ENCODE assay signal across 14 cellular contexts in the genomic region with DNA sequence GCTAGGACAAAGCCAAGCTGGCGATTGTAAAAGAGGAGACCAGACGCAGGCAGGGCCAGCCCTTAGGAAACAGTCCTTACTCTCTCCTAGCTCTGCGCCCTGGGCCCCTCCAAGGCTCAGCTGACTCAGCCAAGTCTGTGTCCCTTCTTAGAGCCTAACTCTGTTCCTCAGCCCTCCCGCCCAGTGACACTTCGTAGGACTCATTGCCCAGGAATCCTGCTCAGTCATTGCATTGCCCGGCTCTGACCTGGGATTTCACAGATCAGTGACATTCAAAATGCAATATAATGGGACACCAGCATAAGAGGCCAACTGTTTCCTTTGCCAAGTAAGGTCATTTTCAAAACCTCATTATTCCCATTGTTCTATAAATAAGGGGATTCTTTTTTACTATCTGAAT.
A peak's percentile ranks its signal among the peaks of the same experiment; 100 is the strongest.
DNase-seq lines count a peak whose midpoint lies in the region; ATAC-seq, FAIRE-seq and TF ChIP-seq lines count a peak whose summit lies in the region.
"Had no signal": no experiment of that assay in that cellular context is flagged by ENCODE, and none has a peak within 500 bp of the region (broad histone marks: within the 10 kb centered on the region; RNA-seq: fewer than 3 reads in every experiment).

No MANE protein-coding gene starts in this region.

- no peak overlapping the region for H2BK15ac ChIP-seq in mesendoderm (replicated peaks; ENCODE audit: low read depth)

- TF ChIP-seq EP300 in Ishikawa (IDR thresholded peaks at IDR 0.05; ENCODE audit: borderline replicate concordance) = peak; percentile 72; the same call in 1 of the 2 replicates

- H4K5ac ChIP-seq in mesendoderm (ENCODE audit: low read length) = no peak overlapping the region

- WGBS in mesendoderm (ENCODE audit: extremely low coverage, insufficient coverage, low lambda C conversion rate) = no CpG with 5 or more reads among the region's 6 CpGs

- no peak overlapping the region for H3K56ac ChIP-seq in mesendoderm (ENCODE audit: low read length)

- no peak overlapping the region for H3K18ac ChIP-seq in mesendoderm (ENCODE audit: low read length)

- H3K4me1 ChIP-seq in mesendoderm (ENCODE audit: control insufficient read depth, low read depth, low read length) = peaks cover 18% of the 10 kb centered on the region
- H3K4me1 ChIP-seq: ascending aorta had no signal

- H2AK5ac ChIP-seq in mesendoderm (ENCODE audit: low read length) = no peak overlapping the region

- no peak overlapping the region for H4K8ac ChIP-seq in mesendoderm (ENCODE audit: low read depth, low read length)

- TF ChIP-seq CTCF in bronchial epithelial cell (IDR thresholded peaks at IDR 0.05; ENCODE audit: insufficient read depth, low read length, severe bottlenecking) = no peak

- no peak overlapping the region for H3K4me3 ChIP-seq in bronchial epithelial cell (ENCODE audit: low read depth, low read length)
- no peak overlapping the region for H3K4me3 ChIP-seq in mesendoderm (ENCODE audit: low read length)
- H3K4me3 ChIP-seq: ascending aorta had no signal

- H2BK5ac ChIP-seq in mesendoderm (ENCODE audit: low read length) = no peak overlapping the region

- ATAC-seq in activated CD4-positive, CD25-positive, alpha-beta regulatory T cell treated with anti-CD3 and anti-CD28 coated beads, Interleukin-2, amount 50 U/mL, for 24 hours = no peak
- no peak for ATAC-seq in HG03097 (IDR thresholded peaks at IDR 0.05; ENCODE audit: low FRiP score, unreplicated experiment)
- ATAC-seq: CD8-positive, alpha-beta T cell; Right ventricle myocardium inferior had no signal

- no peak for FAIRE-seq in bronchial epithelial cell (lab: Jason Lieb, UNC)

- no peak overlapping the region for H3K27ac ChIP-seq in mesendoderm (ENCODE audit: low read depth, low read length)
- H3K27ac ChIP-seq: ascending aorta, neutrophil had no signal

- H3K4me2 ChIP-seq in mesendoderm (ENCODE audit: low read length) = no peak overlapping the region

- TF ChIP-seq RAD21 in Ishikawa (IDR thresholded peaks at IDR 0.05; ENCODE audit: low read depth) = no peak

- H3K4ac ChIP-seq in mesendoderm (ENCODE audit: low read depth, low read length) = no peak overlapping the region

- no peak overlapping the region for H3K23ac ChIP-seq in mesendoderm (ENCODE audit: low read length)

- no peaks in the 10 kb centered on the region for H3K27me3 ChIP-seq in bronchial epithelial cell (ENCODE audit: control insufficient read depth, insufficient read depth, low read length)
- H3K27me3 ChIP-seq in mesendoderm (ENCODE audit: insufficient read depth, low read length, poor library complexity) = no peaks in the 10 kb centered on the region
- H3K27me3 ChIP-seq: ascending aorta had no signal

- H3K79me2 ChIP-seq in mesendoderm (ENCODE audit: control insufficient read depth, insufficient read depth, low read length) = no peaks in the 10 kb centered on the region

- DNase-seq in AG08396 (ENCODE audit: low spot score) = peak; percentile 77
- peak; percentile 25 for DNase-seq in bronchial epithelial cell (ENCODE audit: low read depth)
- DNase-seq in mesendoderm = peak; percentile 96
- DNase-seq in activated CD4-positive, alpha-beta T cell treated with anti-CD3 and anti-CD28 coated beads for 1 hour = no peak
- no peak for DNase-seq in activated CD4-positive, alpha-beta T cell treated with anti-CD3 and anti-CD28 coated beads, Interleukin-2, amount 50 U/mL, for 48 hours
- DNase-seq: activated CD4-positive, alpha-beta memory T cell treated with anti-CD3 and anti-CD28 coated beads, Interleukin-2, amount 10 ng/mL, durations not matched to agents 7 days and 5 days; CD8-positive, alpha-beta T cell; NCI-H1092 treated with DMSO at 0.1 percent for 48 hours had no signal

- H3K36me3 ChIP-seq in bronchial epithelial cell (ENCODE audit: control insufficient read depth, insufficient read depth, low read length) (no peaks in the 10 kb centered on the region), mesendoderm (ENCODE audit: control insufficient read depth, insufficient read depth, low read length) (no peaks in the 10 kb centered on the region)
- H3K36me3 ChIP-seq: ascending aorta, neutrophil had no signal

- H2BK120ac ChIP-seq in mesendoderm (ENCODE audit: low read depth, low read length) = no peak overlapping the region

- H3K9ac ChIP-seq in mesendoderm (ENCODE audit: low read length) = no peak overlapping the region

- H3K79me1 ChIP-seq in mesendoderm (ENCODE audit: low read length) = no peaks in the 10 kb centered on the region

TF ChIP-seq in Ishikawa, 13 proteins besides CTCF, POLR2A, EP300 and RAD21:
- TF ChIP-seq EGR1 (IDR thresholded peaks at IDR 0.05) = no peak
- peak; percentile 65 for TF ChIP-seq NFIC (IDR thresholded peaks at IDR 0.05)
- peak; percentile 64 for TF ChIP-seq TCF12 (IDR thresholded peaks at IDR 0.05; ENCODE audit: low read depth)
- TF ChIP-seq TEAD4 (IDR thresholded peaks at IDR 0.05) = peak; percentile 86
- TF ChIP-seq, protein P1, sequence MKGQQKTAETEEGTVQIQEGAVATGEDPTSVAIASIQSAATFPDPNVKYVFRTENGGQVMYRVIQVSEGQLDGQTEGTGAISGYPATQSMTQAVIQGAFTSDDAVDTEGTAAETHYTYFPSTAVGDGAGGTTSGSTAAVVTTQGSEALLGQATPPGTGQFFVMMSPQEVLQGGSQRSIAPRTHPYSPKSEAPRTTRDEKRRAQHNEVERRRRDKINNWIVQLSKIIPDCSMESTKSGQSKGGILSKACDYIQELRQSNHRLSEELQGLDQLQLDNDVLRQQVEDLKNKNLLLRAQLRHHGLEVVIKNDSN (IDR thresholded peaks at IDR 0.05) = peak; percentile 30; the same call in 1 of the 2 replicates
- no peak for TF ChIP-seq CREB1 (IDR thresholded peaks at IDR 0.05; ENCODE audit: low read depth)
- no peak for TF ChIP-seq YY1 (IDR thresholded peaks at IDR 0.05; ENCODE audit: low read depth)
- TF ChIP-seq ZBTB7A (IDR thresholded peaks at IDR 0.05; ENCODE audit: low read depth) = no peak
- TF ChIP-seq, protein P2, sequence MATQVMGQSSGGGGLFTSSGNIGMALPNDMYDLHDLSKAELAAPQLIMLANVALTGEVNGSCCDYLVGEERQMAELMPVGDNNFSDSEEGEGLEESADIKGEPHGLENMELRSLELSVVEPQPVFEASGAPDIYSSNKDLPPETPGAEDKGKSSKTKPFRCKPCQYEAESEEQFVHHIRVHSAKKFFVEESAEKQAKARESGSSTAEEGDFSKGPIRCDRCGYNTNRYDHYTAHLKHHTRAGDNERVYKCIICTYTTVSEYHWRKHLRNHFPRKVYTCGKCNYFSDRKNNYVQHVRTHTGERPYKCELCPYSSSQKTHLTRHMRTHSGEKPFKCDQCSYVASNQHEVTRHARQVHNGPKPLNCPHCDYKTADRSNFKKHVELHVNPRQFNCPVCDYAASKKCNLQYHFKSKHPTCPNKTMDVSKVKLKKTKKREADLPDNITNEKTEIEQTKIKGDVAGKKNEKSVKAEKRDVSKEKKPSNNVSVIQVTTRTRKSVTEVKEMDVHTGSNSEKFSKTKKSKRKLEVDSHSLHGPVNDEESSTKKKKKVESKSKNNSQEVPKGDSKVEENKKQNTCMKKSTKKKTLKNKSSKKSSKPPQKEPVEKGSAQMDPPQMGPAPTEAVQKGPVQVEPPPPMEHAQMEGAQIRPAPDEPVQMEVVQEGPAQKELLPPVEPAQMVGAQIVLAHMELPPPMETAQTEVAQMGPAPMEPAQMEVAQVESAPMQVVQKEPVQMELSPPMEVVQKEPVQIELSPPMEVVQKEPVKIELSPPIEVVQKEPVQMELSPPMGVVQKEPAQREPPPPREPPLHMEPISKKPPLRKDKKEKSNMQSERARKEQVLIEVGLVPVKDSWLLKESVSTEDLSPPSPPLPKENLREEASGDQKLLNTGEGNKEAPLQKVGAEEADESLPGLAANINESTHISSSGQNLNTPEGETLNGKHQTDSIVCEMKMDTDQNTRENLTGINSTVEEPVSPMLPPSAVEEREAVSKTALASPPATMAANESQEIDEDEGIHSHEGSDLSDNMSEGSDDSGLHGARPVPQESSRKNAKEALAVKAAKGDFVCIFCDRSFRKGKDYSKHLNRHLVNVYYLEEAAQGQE (IDR thresholded peaks at IDR 0.05; ENCODE audit: low read depth) = no peak
- TF ChIP-seq, protein P3, sequence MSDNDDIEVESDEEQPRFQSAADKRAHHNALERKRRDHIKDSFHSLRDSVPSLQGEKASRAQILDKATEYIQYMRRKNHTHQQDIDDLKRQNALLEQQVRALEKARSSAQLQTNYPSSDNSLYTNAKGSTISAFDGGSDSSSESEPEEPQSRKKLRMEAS (IDR thresholded peaks at IDR 0.05) = no peak
- no peak for TF ChIP-seq TAF1 (IDR thresholded peaks at IDR 0.05; ENCODE audit: low read depth)
- TF ChIP-seq FOXM1 (IDR thresholded peaks at IDR 0.05; ENCODE audit: borderline replicate concordance, low read depth) = no peak
- TF ChIP-seq CEBPB (IDR thresholded peaks at IDR 0.05) = no peak

Comparison
In these comparisons a context has a peak if more than half of its experiments do, and no peak if none do; other contexts are left out.
1. DNase-seq: peak in AG08396 (single experiment), bronchial epithelial cell (single experiment) and mesendoderm (single experiment); none in activated CD4-positive, alpha-beta T cell treated with anti-CD3 and anti-CD28 coated beads for 1 hour (single experiment) and activated CD4-positive, alpha-beta T cell treated with anti-CD3 and anti-CD28 coated beads, Interleukin-2, amount 50 U/mL, for 48 hours (0 of 2).